In genomic region chr1:60281360-60281932, GRCh38 we compare ENCODE assay signal across 9 cellular contexts.
DNase-seq lines count a peak whose midpoint lies in the region; ATAC-seq, FAIRE-seq and TF ChIP-seq lines count a peak whose summit lies in the region.
"Had no signal": no experiment of that assay in that cellular context is flagged by ENCODE, and none has a peak within 500 bp of the region (broad histone marks: within the 10 kb centered on the region; RNA-seq: fewer than 3 reads in every experiment).

No MANE protein-coding gene starts in this region.

- no peak overlapping the region for H3K27ac Mint-ChIP-seq in activated CD4-positive, alpha-beta T cell treated with anti-CD3 and anti-CD28 coated beads for 36 hours
- no peak overlapping the region for H3K27ac Mint-ChIP-seq in MCF 10A (ENCODE audit: low read depth, unreplicated experiment)
- H3K27ac Mint-ChIP-seq in stimulated activated effector memory CD8-positive, alpha-beta T cell treated with anti-CD3 and anti-CD28 coated beads, Interleukin-12 subunit alpha, Interleukin-12 subunit beta, amount 100 ng/mL, for 72 hours, result no peak overlapping the region
- H3K27ac Mint-ChIP-seq: CD8-positive, alpha-beta T cell had no signal

- CTCF ChIA-PET in activated CD4-positive, alpha-beta T cell treated with anti-CD3 and anti-CD28 coated beads for 36 hours (lab: Charles Lee), result interaction anchor here (0.5 to 1.4 kb wide), 14 partner anchors 10 to 768 kb away, joined by 3 to 5 read pairs (median 3); no protein-coding TSS in a partner anchor
- CTCF ChIA-PET in MCF 10A (lab: Yijun Ruan, JAX), result interaction anchor here (0.5 to 3.3 kb wide), 64 partner anchors 9 to 1529 kb away, joined by 3 to 82 read pairs (median 4); no protein-coding TSS in a partner anchor

- no TSS peak for BruUV-seq in MCF 10A (replicated peaks; lab: Mats Ljungman, UMichigan)

- no peaks in the 10 kb centered on the region for H3K36me3 Mint-ChIP-seq in activated CD4-positive, alpha-beta T cell treated with anti-CD3 and anti-CD28 coated beads for 36 hours (ENCODE audit: low read depth)
- no peaks in the 10 kb centered on the region for H3K36me3 Mint-ChIP-seq in MCF 10A (ENCODE audit: insufficient read depth, unreplicated experiment)
- no peaks in the 10 kb centered on the region for H3K36me3 Mint-ChIP-seq in stimulated activated effector memory CD8-positive, alpha-beta T cell treated with anti-CD3 and anti-CD28 coated beads, Interleukin-12 subunit alpha, Interleukin-12 subunit beta, amount 100 ng/mL, for 72 hours
- H3K36me3 Mint-ChIP-seq: CD8-positive, alpha-beta T cell had no signal

- intact Hi-C loops in activated CD4-positive, alpha-beta T cell treated with anti-CD3 and anti-CD28 coated beads for 36 hours (cut with DNase I, micrococcal nuclease), result loop anchor here in 1 of 2 experiments (1.0 to 2.0 kb wide), 2 partner anchors 484 to 761 kb away; no protein-coding TSS in a partner anchor
- intact Hi-C loops in MCF 10A (cut with micrococcal nuclease), result loop anchor here (1.0 to 5.0 kb wide), 6 partner anchors 309 to 761 kb away; no protein-coding TSS in a partner anchor

- H3K27me3 Mint-ChIP-seq in activated CD4-positive, alpha-beta T cell treated with anti-CD3 and anti-CD28 coated beads for 36 hours, result no peaks in the 10 kb centered on the region
- H3K27me3 Mint-ChIP-seq in MCF 10A (ENCODE audit: insufficient read depth, unreplicated experiment), result no peaks in the 10 kb centered on the region

- DNase-seq in activated CD4-positive, alpha-beta T cell treated with anti-CD3 and anti-CD28 coated beads for 36 hours, result peak; percentile 66
- no peak for DNase-seq in activated CD4-positive, alpha-beta T cell treated with anti-CD3 and anti-CD28 coated beads, Interleukin-2, amount 50 U/mL, for 4 hours
- DNase-seq in HTR-8/SVneo (ENCODE audit: insufficient read length, low spot score), result peak; percentile 2
- DNase-seq in NOMO-1 treated with DMSO at 0.1 percent for 48 hours (lab: John Stamatoyannopoulos, UW; ENCODE audit: unreplicated experiment), result peak; percentile 43
- DNase-seq in MCF 10A (ENCODE audit: unreplicated experiment), result peak; percentile 85
- DNase-seq in islet precursor cell, result peak; percentile 94
- DNase-seq in stimulated activated effector memory CD8-positive, alpha-beta T cell treated with anti-CD3 and anti-CD28 coated beads, Interleukin-12 subunit alpha, Interleukin-12 subunit beta, amount 100 ng/mL, for 72 hours (ENCODE audit: low spot score in 2 of 2), result peak in 1 of 2 donors; percentile 49

- no peak for FAIRE-seq in HTR-8/SVneo (lab: Jason Lieb, UNC)

- H3K4me3 Mint-ChIP-seq in activated CD4-positive, alpha-beta T cell treated with anti-CD3 and anti-CD28 coated beads for 36 hours, result no peak overlapping the region
- no peak overlapping the region for H3K4me3 Mint-ChIP-seq in MCF 10A (ENCODE audit: unreplicated experiment)
- H3K4me3 Mint-ChIP-seq in stimulated activated effector memory CD8-positive, alpha-beta T cell treated with anti-CD3 and anti-CD28 coated beads, Interleukin-12 subunit alpha, Interleukin-12 subunit beta, amount 100 ng/mL, for 72 hours, result no peak overlapping the region
- H3K4me3 Mint-ChIP-seq: CD8-positive, alpha-beta T cell had no signal

- H3K9me3 Mint-ChIP-seq in activated CD4-positive, alpha-beta T cell treated with anti-CD3 and anti-CD28 coated beads for 36 hours (ENCODE audit: low read depth), result no peaks in the 10 kb centered on the region
- H3K9me3 Mint-ChIP-seq in MCF 10A (ENCODE audit: unreplicated experiment), result no peaks in the 10 kb centered on the region
- no peaks in the 10 kb centered on the region for H3K9me3 Mint-ChIP-seq in stimulated activated effector memory CD8-positive, alpha-beta T cell treated with anti-CD3 and anti-CD28 coated beads, Interleukin-12 subunit alpha, Interleukin-12 subunit beta, amount 100 ng/mL, for 72 hours
- H3K9me3 Mint-ChIP-seq: CD8-positive, alpha-beta T cell had no signal

- peaks cover 9% of the 10 kb centered on the region for H3K4me1 Mint-ChIP-seq in activated CD4-positive, alpha-beta T cell treated with anti-CD3 and anti-CD28 coated beads for 36 hours
- H3K4me1 Mint-ChIP-seq in MCF 10A (ENCODE audit: insufficient read depth, unreplicated experiment), result peaks cover 17% of the 10 kb centered on the region
- H3K4me1 Mint-ChIP-seq in stimulated activated effector memory CD8-positive, alpha-beta T cell treated with anti-CD3 and anti-CD28 coated beads, Interleukin-12 subunit alpha, Interleukin-12 subunit beta, amount 100 ng/mL, for 72 hours, result peaks cover 14% of the 10 kb centered on the region

- POLR2A ChIA-PET in activated CD4-positive, alpha-beta T cell treated with anti-CD3 and anti-CD28 coated beads for 36 hours (lab: Charles Lee), result no interaction called here
- POLR2A ChIA-PET in MCF 10A (lab: Yijun Ruan, JAX), result interaction anchor here (0.6 to 0.9 kb wide), 3 partner anchors 461 to 483 kb away, joined by 3 read pairs; no protein-coding TSS in a partner anchor

- TF ChIP-seq CTCF in MCF 10A (IDR thresholded peaks at IDR 0.05; ENCODE audit: unreplicated experiment), result peak; percentile 94

- peak; percentile 93 for ATAC-seq in activated CD4-positive, alpha-beta T cell treated with anti-CD3 and anti-CD28 coated beads for 36 hours
- ATAC-seq in GM21619 (IDR thresholded peaks at IDR 0.05; ENCODE audit: unreplicated experiment), result peak; percentile 94
- peak; percentile 70 for ATAC-seq in stimulated activated effector memory CD8-positive, alpha-beta T cell treated with anti-CD3 and anti-CD28 coated beads, Interleukin-12 subunit alpha, Interleukin-12 subunit beta, amount 100 ng/mL, for 72 hours
- ATAC-seq: CD8-positive, alpha-beta T cell had no signal

Comparison
In these comparisons a context has a peak if more than half of its experiments do, and no peak if none do; other contexts are left out.
1. DNase-seq: peak in activated CD4-positive, alpha-beta T cell treated with anti-CD3 and anti-CD28 coated beads for 36 hours (single experiment), HTR-8/SVneo (single experiment), NOMO-1 treated with DMSO at 0.1 percent for 48 hours (single experiment), MCF 10A (single experiment) and islet precursor cell (single experiment); none in activated CD4-positive, alpha-beta T cell treated with anti-CD3 and anti-CD28 coated beads, Interleukin-2, amount 50 U/mL, for 4 hours (0 of 2).
2. Peak in every context shown above with its lines, with median percentiles within 50 percentile points of each other: ATAC-seq.